Comparison of ENCODE assay signal across 24 cellular contexts in the genomic region with DNA sequence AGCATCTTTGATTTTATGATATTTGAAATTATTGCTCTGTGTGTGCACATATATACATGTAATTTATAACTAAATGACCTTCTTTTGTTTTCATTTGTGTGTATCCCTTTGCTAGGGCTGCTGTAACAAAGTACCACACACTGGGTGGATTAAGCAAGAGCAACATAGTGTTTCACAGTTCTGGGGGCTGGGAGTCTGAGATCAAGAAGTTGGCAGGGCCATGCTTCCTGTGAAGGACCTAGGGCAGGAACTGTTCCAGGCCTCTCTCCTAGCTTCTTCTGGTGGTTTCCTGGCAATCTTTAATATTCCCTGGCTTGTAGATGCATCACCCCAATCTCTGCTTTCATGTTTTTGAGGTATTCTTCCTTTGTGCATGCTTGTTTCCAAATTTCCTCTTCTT.
"Had no signal": no experiment of that assay in that cellular context is flagged by ENCODE, and none has a peak within 500 bp of the region (broad histone marks: within the 10 kb centered on the region; RNA-seq: fewer than 3 reads in every experiment).

No MANE protein-coding gene starts in this region.

- H3K27me3 ChIP-seq: colonic mucosa, dorsolateral prefrontal cortex, esophagus muscularis mucosa, esophagus squamous epithelium, foreskin keratinocyte, gastrocnemius medialis, gastroesophageal sphincter, heart left ventricle, heart right ventricle, hepatocyte had no signal

- H2AFZ ChIP-seq: hepatocyte had no signal

- H3K36me3 ChIP-seq: colonic mucosa, esophagus muscularis mucosa, esophagus squamous epithelium, gastrocnemius medialis, gastroesophageal sphincter, heart left ventricle, heart right ventricle had no signal

- H3K4me1 Mint-ChIP-seq: endodermal cell had no signal

- H3K27me3 Mint-ChIP-seq: dendritic cell treated with granulocyte-macrophage colony-stimulating factor and Interleukin-4, amounts not matched to agents 40 ng/mL and 50 ng/mL, for 4 days; effector memory CD8-positive, alpha-beta T cell had no signal

- DNase-seq: colonic mucosa; cortex of kidney; dermis blood vessel endothelial cell; dorsolateral prefrontal cortex; effector CD4-positive, alpha-beta T cell; effector CD8-positive, alpha-beta T cell; effector memory CD8-positive, alpha-beta T cell; endodermal cell; erythroblast; esophagus squamous epithelium; foreskin fibroblast; foreskin keratinocyte; foreskin melanocyte; gastrocnemius medialis; glutamatergic neuron; head of caudate nucleus; heart left ventricle; heart right ventricle had no signal

- H3K27ac ChIP-seq: colonic mucosa, coronary artery, dorsolateral prefrontal cortex, epithelial cell of prostate, esophagus muscularis mucosa, esophagus squamous epithelium, foreskin keratinocyte, gastrocnemius medialis, gastroesophageal sphincter, heart left ventricle, heart right ventricle, hepatocyte had no signal

- H3K4me3 Mint-ChIP-seq: dendritic cell treated with granulocyte-macrophage colony-stimulating factor and Interleukin-4, amounts not matched to agents 40 ng/mL and 50 ng/mL, for 4 days; effector memory CD8-positive, alpha-beta T cell; endodermal cell had no signal

- H3K27ac Mint-ChIP-seq: dendritic cell treated with granulocyte-macrophage colony-stimulating factor and Interleukin-4, amounts not matched to agents 40 ng/mL and 50 ng/mL, for 4 days; effector memory CD8-positive, alpha-beta T cell; endodermal cell had no signal

- H3K9me3 ChIP-seq: colonic mucosa, esophagus muscularis mucosa, gastrocnemius medialis, gastroesophageal sphincter had no signal

- H3K4me3 ChIP-seq: colonic mucosa, coronary artery, dorsolateral prefrontal cortex, esophagus muscularis mucosa, esophagus squamous epithelium, gastrocnemius medialis, gastroesophageal sphincter, heart left ventricle, heart right ventricle, hepatocyte had no signal

- H3K4me1 ChIP-seq: colonic mucosa, esophagus muscularis mucosa, esophagus squamous epithelium, foreskin keratinocyte, gastrocnemius medialis, gastroesophageal sphincter, heart left ventricle, heart right ventricle had no signal

- H3K4me2 ChIP-seq: hepatocyte had no signal

- H3K79me2 ChIP-seq: hepatocyte had no signal

- H3K9me3 Mint-ChIP-seq: endodermal cell had no signal
